ENCODE assay signal across 11 cellular contexts in genomic region chr17:63675231-63675606, GRCh38. TPM values are rescaled to one million over a fixed set of nuclear protein-coding genes. Genes with fewer than 3 reads are reported as not detected.
DNase-seq lines count a peak whose midpoint lies in the region; ATAC-seq lines count a peak whose summit lies in the region.
"Had no signal": no experiment of that assay in that cellular context is flagged by ENCODE, and none has a peak within 500 bp of the region (broad histone marks: within the 10 kb centered on the region; RNA-seq: fewer than 3 reads in every experiment).

No MANE protein-coding gene starts in this region.

- CTCF ChIA-PET in naive thymus-derived CD4-positive, alpha-beta T cell (lab: Charles Lee) = interaction anchor here (0.5 to 1.5 kb wide), 4 partner anchors 34 to 122 kb away, joined by 3 to 4 read pairs (median 3); no protein-coding TSS in a partner anchor

- H3K4me1 Mint-ChIP-seq in naive thymus-derived CD4-positive, alpha-beta T cell = peaks cover 3 to 46% (median 35%) of the 10 kb centered on the region in 7 donors

- DNase-seq in A172 (ENCODE audit: low spot score) = peak; percentile 44
- peak; percentile 9 for DNase-seq in RPMI7951 (ENCODE audit: low read depth)
- DNase-seq in naive thymus-derived CD4-positive, alpha-beta T cell = no peak
- no peak for DNase-seq in effector memory CD4-positive, alpha-beta T cell
- DNase-seq in activated T-cell treated with anti-CD3 and anti-CD28 coated beads for 4 hours = no peak
- DNase-seq in superior temporal gyrus (ENCODE audit: extremely low spot score) = no peak
- no peak for DNase-seq in hippocampal formation (lab: John Stamatoyannopoulos, UW)
- DNase-seq: activated naive CD8-positive, alpha-beta T cell treated with anti-CD3 and anti-CD28 coated beads, Interleukin-2, amount 10 ng/mL, durations not matched to agents 7 days and 5 days; islet precursor cell; NCI-H187 treated with DMSO at 0.1 percent for 48 hours had no signal

- H3K36me3 Mint-ChIP-seq in naive thymus-derived CD4-positive, alpha-beta T cell = peaks cover 5 to 30% (median 12%) of the 10 kb centered on the region in 5 donors

- no peaks in the 10 kb centered on the region for H3K27me3 Mint-ChIP-seq in naive thymus-derived CD4-positive, alpha-beta T cell
- H3K27me3 Mint-ChIP-seq: activated naive CD8-positive, alpha-beta T cell treated with anti-CD3 and anti-CD28 coated beads, Interleukin-2, amount 10 ng/mL, durations not matched to agents 7 days and 5 days had no signal

- POLR2A ChIA-PET in naive thymus-derived CD4-positive, alpha-beta T cell (lab: Charles Lee) = interaction anchor here (0.6 to 3.6 kb wide), 7 partner anchors 9 to 36 kb away, joined by 3 to 31 read pairs (median 3); no protein-coding TSS in a partner anchor

- peaks cover 2 to 8% of the 10 kb centered on the region in 2 donors for H3K36me3 ChIP-seq in esophagus (ENCODE audit: control insufficient read depth in 2 of 2, insufficient read depth in 2 of 2, low read length in 1 of 2)
- H3K36me3 ChIP-seq in naive thymus-derived CD4-positive, alpha-beta T cell (ENCODE audit: control insufficient read depth in 2 of 3, insufficient read depth in 3 of 3, low read length in 3 of 3) = peaks cover 0 to 74% (median 0%) of the 10 kb centered on the region in 3 experiments
- H3K36me3 ChIP-seq in effector memory CD4-positive, alpha-beta T cell (ENCODE audit: control insufficient read depth, insufficient read depth, low read length) = peaks cover 29% of the 10 kb centered on the region

- H3K9me3 Mint-ChIP-seq in naive thymus-derived CD4-positive, alpha-beta T cell = peaks cover 0 to 2% (median 0%) of the 10 kb centered on the region in 11 donors
- H3K9me3 Mint-ChIP-seq: activated naive CD8-positive, alpha-beta T cell treated with anti-CD3 and anti-CD28 coated beads, Interleukin-2, amount 10 ng/mL, durations not matched to agents 7 days and 5 days had no signal

- ATAC-seq in naive thymus-derived CD4-positive, alpha-beta T cell = no peak

- H3K4me1 ChIP-seq in esophagus (ENCODE audit: control insufficient read depth in 2 of 2, insufficient read depth in 2 of 2, low read length in 1 of 2) = peaks cover 0 to 3% of the 10 kb centered on the region in 2 donors
- no peaks in the 10 kb centered on the region for H3K4me1 ChIP-seq in naive thymus-derived CD4-positive, alpha-beta T cell (ENCODE audit: control insufficient read depth in 2 of 2, insufficient read depth in 2 of 2, low read length in 2 of 2)
- H3K4me1 ChIP-seq in effector memory CD4-positive, alpha-beta T cell (ENCODE audit: control insufficient read depth, insufficient read depth, low read length, poor library complexity, severe bottlenecking) = no peaks in the 10 kb centered on the region

- H3K4me3 Mint-ChIP-seq in naive thymus-derived CD4-positive, alpha-beta T cell = no peak overlapping the region
- H3K4me3 Mint-ChIP-seq: activated naive CD8-positive, alpha-beta T cell treated with anti-CD3 and anti-CD28 coated beads, Interleukin-2, amount 10 ng/mL, durations not matched to agents 7 days and 5 days had no signal

- H3K27me3 ChIP-seq in esophagus (ENCODE audit: control insufficient read depth in 1 of 2, insufficient read depth in 2 of 2, low read length in 2 of 2) = no peaks in the 10 kb centered on the region
- no peaks in the 10 kb centered on the region for H3K27me3 ChIP-seq in naive thymus-derived CD4-positive, alpha-beta T cell (ENCODE audit: control insufficient read depth in 2 of 2, insufficient read depth in 2 of 2, low read length in 2 of 2)
- no peaks in the 10 kb centered on the region for H3K27me3 ChIP-seq in effector memory CD4-positive, alpha-beta T cell (replicated peaks; ENCODE audit: control insufficient read depth, insufficient read depth, low read length, poor library complexity, severe bottlenecking)

- H3K4me3 ChIP-seq in esophagus (ENCODE audit: low read depth in 1 of 2, low read length in 2 of 2) = no peak overlapping the region
- no peak overlapping the region for H3K4me3 ChIP-seq in naive thymus-derived CD4-positive, alpha-beta T cell (ENCODE audit: low read length)
- H3K4me3 ChIP-seq in effector memory CD4-positive, alpha-beta T cell (ENCODE audit: insufficient read depth, low read depth, low read length, poor library complexity, severe bottlenecking) = no peak overlapping the region

- H3K27ac Mint-ChIP-seq in naive thymus-derived CD4-positive, alpha-beta T cell = peak overlapping the region in 6 of 9 donors; percentile 6 to 87 (median 45)
- H3K27ac Mint-ChIP-seq: activated naive CD8-positive, alpha-beta T cell treated with anti-CD3 and anti-CD28 coated beads, Interleukin-2, amount 10 ng/mL, durations not matched to agents 7 days and 5 days had no signal

- WGBS in esophagus, 2 donors = 35 to 39% methylated on average over 4 of the region's 4 CpGs

- H3K27ac ChIP-seq in esophagus (ENCODE audit: low read depth in 2 of 2, low read length in 1 of 2) = peak overlapping the region; percentile 59 to 66
- no peak overlapping the region for H3K27ac ChIP-seq in naive thymus-derived CD4-positive, alpha-beta T cell (ENCODE audit: low read depth, low read length)
- no peak overlapping the region for H3K27ac ChIP-seq in effector memory CD4-positive, alpha-beta T cell (ENCODE audit: insufficient read depth, low read length, poor library complexity, severe bottlenecking)

- no peaks in the 10 kb centered on the region for H3K9me3 ChIP-seq in esophagus (ENCODE audit: control insufficient read depth in 2 of 2, insufficient read depth in 1 of 2, low read depth in 1 of 2, low read length in 1 of 2)
- no peaks in the 10 kb centered on the region for H3K9me3 ChIP-seq in naive thymus-derived CD4-positive, alpha-beta T cell (ENCODE audit: control insufficient read depth in 2 of 3, low read length in 3 of 3)
- H3K9me3 ChIP-seq in effector memory CD4-positive, alpha-beta T cell (ENCODE audit: control insufficient read depth, low read length) = no peaks in the 10 kb centered on the region

- intact Hi-C loops in naive thymus-derived CD4-positive, alpha-beta T cell (cut with micrococcal nuclease) = no loop called here

RNA-seq across cellular contexts. Expression of gene LIMD2, which starts 24.7 kb away (rescaled TPM):
- total RNA-seq in A172 (2014; rRNA removed; shearing (Covaris generic)) = 43.2 and 75.7 TPM in 2 replicates
- 4.9 and 10.2 TPM in 2 replicates for total RNA-seq in RPMI7951 (2014; rRNA removed; shearing (Covaris generic))
- polyA plus RNA-seq in esophagus = 1 to 10 TPM; 4.6 to 6.3 TPM
- 100 to 1,000 TPM; 575 to 937 (median 595) TPM for total RNA-seq in naive thymus-derived CD4-positive, alpha-beta T cell
- 100 to 1,000 TPM; 542 to 792 TPM for polyA plus RNA-seq in naive thymus-derived CD4-positive, alpha-beta T cell

RNA-seq across cellular contexts. Expression of gene MAP3K3, which starts 53.0 kb away (rescaled TPM):
- 31.5 and 39.5 TPM in 2 replicates for total RNA-seq in A172 (2014; rRNA removed; shearing (Covaris generic))
- total RNA-seq in RPMI7951 (2014; rRNA removed; shearing (Covaris generic)) = 15.3 and 18.1 TPM in 2 replicates
- polyA plus RNA-seq in esophagus = 10 to 100 TPM; 10.5 to 12.1 TPM
- total RNA-seq in naive thymus-derived CD4-positive, alpha-beta T cell = 100 to 1,000 TPM in 1 of 5 experiments, 10 to 100 TPM in 4; 37.5 to 105 (median 85.5) TPM
- 10 to 100 TPM; 29.4 to 45.2 TPM for polyA plus RNA-seq in naive thymus-derived CD4-positive, alpha-beta T cell

Comparison
In these comparisons a context has a peak if more than half of its experiments do, and no peak if none do; other contexts are left out.
1. DNase-seq: peak in A172 (single experiment) and RPMI7951 (single experiment); none in naive thymus-derived CD4-positive, alpha-beta T cell (0 of 9), effector memory CD4-positive, alpha-beta T cell (0 of 3), activated T-cell treated with anti-CD3 and anti-CD28 coated beads for 4 hours (single experiment), superior temporal gyrus (single experiment) and hippocampal formation (0 of 2).
2. H3K27ac ChIP-seq: peak in esophagus (2 of 2); none in naive thymus-derived CD4-positive, alpha-beta T cell (single experiment) and effector memory CD4-positive, alpha-beta T cell (single experiment).